2 cellular contexts compared by ENCODE assay signal in genomic region chr12:116456683-116457082, GRCh38.
TF ChIP-seq lines count a peak whose summit lies in the region.

No MANE protein-coding gene starts in this region.

TF ChIP-seq in A549, 52 proteins besides CTCF, POLR2A, EP300 and RAD21 (continued from another document):
- TF ChIP-seq HMGXB4 (CRISPR knock-in tag; IDR thresholded peaks at IDR 0.05; ENCODE audit: borderline replicate concordance): no peak

TF ChIP-seq in WTC11, 78 proteins besides CTCF, POLR2A, EP300 and RAD21 (continued from another document):
- TF ChIP-seq AR (CRISPR knock-in tag; IDR thresholded peaks at IDR 0.05) (no peak), JUN (CRISPR knock-in tag; IDR thresholded peaks at IDR 0.05) (no peak), MXD4 (CRISPR knock-in tag; IDR thresholded peaks at IDR 0.05; ENCODE audit: borderline replicate concordance) (no peak), SP1 (CRISPR knock-in tag; conservative IDR thresholded peaks at IDR 0.05) (no peak), RORB (CRISPR knock-in tag; IDR thresholded peaks at IDR 0.05) (no peak), ZNF423 (CRISPR knock-in tag; IDR thresholded peaks at IDR 0.05) (no peak), ZBTB43 (CRISPR knock-in tag; IDR thresholded peaks at IDR 0.05) (no peak), ETV6 (CRISPR knock-in tag; IDR thresholded peaks at IDR 0.05) (no peak), CDX4 (CRISPR knock-in tag; IDR thresholded peaks at IDR 0.05; ENCODE audit: borderline replicate concordance) (no peak), ZNF532 (CRISPR knock-in tag; IDR thresholded peaks at IDR 0.05; ENCODE audit: borderline replicate concordance) (no peak)
